9 cellular contexts compared by ENCODE assay signal in the genomic region with DNA sequence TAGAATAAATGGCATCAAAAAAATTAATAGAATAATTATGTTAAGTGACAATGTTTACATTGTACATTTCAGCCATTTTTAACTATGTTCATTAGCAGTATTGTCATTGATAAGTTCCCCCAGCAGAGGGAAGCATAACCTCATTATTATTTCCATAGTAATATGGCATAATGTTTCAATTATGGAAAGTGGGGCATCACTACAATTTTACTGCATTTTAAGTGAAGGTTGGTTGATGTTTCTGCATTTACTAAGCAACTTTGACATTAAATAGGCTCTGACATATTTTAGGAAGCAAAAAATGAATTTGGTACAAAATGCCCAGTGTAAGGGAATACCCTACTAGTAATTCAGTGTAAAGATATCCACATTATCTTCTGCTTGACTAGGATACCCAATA.
DNase-seq lines count a peak whose midpoint lies in the region; ATAC-seq, FAIRE-seq and TF ChIP-seq lines count a peak whose summit lies in the region.
"Had no signal": no experiment of that assay in that cellular context is flagged by ENCODE, and none has a peak within 500 bp of the region (broad histone marks: within the 10 kb centered on the region; RNA-seq: fewer than 3 reads in every experiment).

No MANE protein-coding gene starts in this region.

- DNase-seq in AG09309 (ENCODE audit: low read depth) (no peak), GM12892 (ENCODE audit: insufficient read length) (no peak), NAMALWA (ENCODE audit: low spot score) (peak; percentile 78), iris pigment epithelial cell (ENCODE audit: low read depth) (peak; percentile 21), urothelium cell line (ENCODE audit: low spot score) (peak; percentile 34), mesenteric fat pad (ENCODE audit: low spot score) (no peak)
- DNase-seq in activated CD8-positive, alpha-beta T cell treated with anti-CD3 and anti-CD28 coated beads, Interleukin-2, amount 10 ng/mL, durations not matched to agents 7 days and 5 days: peak; percentile 26
- DNase-seq: left cardiac atrium had no signal

- no peaks in the 10 kb centered on the region for H3K9me3 Mint-ChIP-seq in activated CD8-positive, alpha-beta T cell treated with anti-CD3 and anti-CD28 coated beads, Interleukin-2, amount 10 ng/mL, durations not matched to agents 7 days and 5 days (ENCODE audit: insufficient read depth)

- peak; percentile 50 for FAIRE-seq in GM12892 (lab: Jason Lieb, UNC)
- no peak for FAIRE-seq in urothelium cell line (lab: Jason Lieb, UNC)

- ATAC-seq in HG02610 (IDR thresholded peaks at IDR 0.05; ENCODE audit: unreplicated experiment): peak; percentile 89
- peak; percentile 71 for ATAC-seq in activated CD8-positive, alpha-beta T cell treated with anti-CD3 and anti-CD28 coated beads, Interleukin-2, amount 10 ng/mL, durations not matched to agents 7 days and 5 days

- no peak overlapping the region for H3K4me3 ChIP-seq in AG09309 (ENCODE audit: control insufficient read depth, low read depth, low read length)

- no peak overlapping the region for H3K27ac Mint-ChIP-seq in activated CD8-positive, alpha-beta T cell treated with anti-CD3 and anti-CD28 coated beads, Interleukin-2, amount 10 ng/mL, durations not matched to agents 7 days and 5 days

- POLR2A ChIA-PET in activated CD8-positive, alpha-beta T cell treated with anti-CD3 and anti-CD28 coated beads, Interleukin-2, amount 10 ng/mL, durations not matched to agents 7 days and 5 days (lab: Charles Lee): no interaction called here

- CTCF ChIA-PET in activated CD8-positive, alpha-beta T cell treated with anti-CD3 and anti-CD28 coated beads, Interleukin-2, amount 10 ng/mL, durations not matched to agents 7 days and 5 days (lab: Charles Lee): no interaction called here

- H3K4me1 Mint-ChIP-seq in activated CD8-positive, alpha-beta T cell treated with anti-CD3 and anti-CD28 coated beads, Interleukin-2, amount 10 ng/mL, durations not matched to agents 7 days and 5 days (ENCODE audit: low read depth): no peaks in the 10 kb centered on the region

- no peak overlapping the region for H3K4me3 Mint-ChIP-seq in activated CD8-positive, alpha-beta T cell treated with anti-CD3 and anti-CD28 coated beads, Interleukin-2, amount 10 ng/mL, durations not matched to agents 7 days and 5 days

- no peaks in the 10 kb centered on the region for H3K27me3 Mint-ChIP-seq in activated CD8-positive, alpha-beta T cell treated with anti-CD3 and anti-CD28 coated beads, Interleukin-2, amount 10 ng/mL, durations not matched to agents 7 days and 5 days (ENCODE audit: low read depth)

- no peaks in the 10 kb centered on the region for H3K36me3 Mint-ChIP-seq in activated CD8-positive, alpha-beta T cell treated with anti-CD3 and anti-CD28 coated beads, Interleukin-2, amount 10 ng/mL, durations not matched to agents 7 days and 5 days (ENCODE audit: low read depth)

- peak; percentile 28 for TF ChIP-seq CTCF in AG09309 (IDR thresholded peaks at IDR 0.05; ENCODE audit: control insufficient read depth, insufficient read depth, low read depth, low read length, missing control alignments)

- no peak for TF ChIP-seq POLR2A in GM12892 (IDR thresholded peaks at IDR 0.05; ENCODE audit: low read depth, low read length)

Comparison
In these comparisons a context has a peak if more than half of its experiments do, and no peak if none do; other contexts are left out.
1. DNase-seq: peak in NAMALWA (single experiment), activated CD8-positive, alpha-beta T cell treated with anti-CD3 and anti-CD28 coated beads, Interleukin-2, amount 10 ng/mL, durations not matched to agents 7 days and 5 days (single experiment), iris pigment epithelial cell (single experiment) and urothelium cell line (single experiment); none in AG09309 (single experiment), GM12892 (single experiment) and mesenteric fat pad (single experiment).